ENCODE assay signal across 19 cellular contexts in genomic region chr17:82046903-82047302, GRCh38. TPM values are rescaled to one million over a fixed set of nuclear protein-coding genes. Genes with fewer than 3 reads are reported as not detected.
A peak's percentile ranks its signal among the peaks of the same experiment; 100 is the strongest.
DNase-seq lines count a peak whose midpoint lies in the region; ATAC-seq and TF ChIP-seq lines count a peak whose summit lies in the region.
"Had no signal": no experiment of that assay in that cellular context is flagged by ENCODE, and none has a peak within 500 bp of the region (broad histone marks: within the 10 kb centered on the region; RNA-seq: fewer than 3 reads in every experiment).

No MANE protein-coding gene starts in this region.

- peaks cover 7% of the 10 kb centered on the region for H3K4me1 Mint-ChIP-seq in activated T-helper 2 cell treated with anti-CD3 and anti-CD28 coated beads, Interferon-gamma antibody, Interleukin-2, Interleukin-4, amounts not matched to agents 10 μg/mL and 5 μg/mL and 100 μg/mL, durations not matched to agents 14 hours and 24 hours and 36 hours (ENCODE audit: low read depth)
- H3K4me1 Mint-ChIP-seq in nephron progenitor cell: peaks cover 15% of the 10 kb centered on the region

- 88 to 92% (median 90%) methylated on average over 21 of the region's 21 CpGs for WGBS in heart left ventricle, 4 donors
- 89 to 92% methylated on average over 21 of the region's 21 CpGs for WGBS in lower leg skin, 2 donors

- no peaks in the 10 kb centered on the region for H3K27me3 ChIP-seq in cardiac muscle cell
- no peaks in the 10 kb centered on the region for H3K27me3 ChIP-seq in heart left ventricle
- H3K27me3 ChIP-seq: BLaER1 had no signal

- H3K27ac Mint-ChIP-seq in activated T-helper 2 cell treated with anti-CD3 and anti-CD28 coated beads, Interferon-gamma antibody, Interleukin-2, Interleukin-4, amounts not matched to agents 10 μg/mL and 5 μg/mL and 100 μg/mL, durations not matched to agents 14 hours and 24 hours and 36 hours: no peak overlapping the region
- H3K27ac Mint-ChIP-seq in nephron progenitor cell: peak overlapping the region; percentile 93
- H3K27ac Mint-ChIP-seq: CD14-positive monocyte; CD8-positive, alpha-beta T cell had no signal

- no peak for TF ChIP-seq POLR2A in heart left ventricle (IDR thresholded peaks at IDR 0.05)
- no peak for TF ChIP-seq POLR2A in lower leg skin (IDR thresholded peaks at IDR 0.05)

- H3K4me3 ChIP-seq in cardiac muscle cell (no peak overlapping the region), heart left ventricle (no peak overlapping the region), lower leg skin (ENCODE audit: low read depth, poor library complexity, severe bottlenecking) (no peak overlapping the region)
- H3K4me3 ChIP-seq: A549, BLaER1, GM12878, GM23248, HAP-1 had no signal

- DNase-seq in cardiac muscle cell (ENCODE audit: low read depth in 1 of 2, low spot score in 1 of 2): no peak
- no peak for DNase-seq in heart left ventricle
- DNase-seq in activated T-helper 2 cell treated with anti-CD3 and anti-CD28 coated beads, Interferon-gamma antibody, Interleukin-2, Interleukin-4, amounts not matched to agents 10 μg/mL and 5 μg/mL and 100 μg/mL, durations not matched to agents 14 hours and 24 hours and 36 hours (ENCODE audit: low spot score): no peak
- DNase-seq in nephron progenitor cell: no peak
- DNase-seq in DMS 273 treated with DMSO at 0.1 percent for 48 hours (lab: John Stamatoyannopoulos, UW): no peak
- DNase-seq in lower leg skin (ENCODE audit: low spot score in 2 of 2): no peak
- DNase-seq: Calu3; CD8-positive, alpha-beta T cell; DMS53; DND-41; EL; GM23248 had no signal

- H3K4me1 ChIP-seq in cardiac muscle cell (ENCODE audit: low read depth) (no peaks in the 10 kb centered on the region), heart left ventricle (peaks cover 0 to 20% (median 10%) of the 10 kb centered on the region in 12 donors)

- intact Hi-C loops in heart left ventricle (cut with DNase I): loop anchor here in 1 of 10 donors (1.0 kb wide), 1 partner anchor 26 kb away; no protein-coding TSS in a partner anchor
- intact Hi-C loops in activated T-helper 2 cell treated with anti-CD3 and anti-CD28 coated beads, Interferon-gamma antibody, Interleukin-2, Interleukin-4, amounts not matched to agents 10 μg/mL and 5 μg/mL and 100 μg/mL, durations not matched to agents 14 hours and 24 hours and 36 hours (cut with micrococcal nuclease): no loop called here
- intact Hi-C loops in lower leg skin (cut with DNase I; ENCODE audit: low total_unique reads): no loop called here

- H3K36me3 ChIP-seq in cardiac muscle cell: no peaks in the 10 kb centered on the region
- H3K36me3 ChIP-seq in heart left ventricle: peaks cover 0 to 35% (median 8%) of the 10 kb centered on the region in 9 donors

- no peaks in the 10 kb centered on the region for H3K27me3 Mint-ChIP-seq in activated T-helper 2 cell treated with anti-CD3 and anti-CD28 coated beads, Interferon-gamma antibody, Interleukin-2, Interleukin-4, amounts not matched to agents 10 μg/mL and 5 μg/mL and 100 μg/mL, durations not matched to agents 14 hours and 24 hours and 36 hours (ENCODE audit: low read depth)
- no peaks in the 10 kb centered on the region for H3K27me3 Mint-ChIP-seq in nephron progenitor cell (ENCODE audit: low read depth, poor library complexity)

- ATAC-seq in heart left ventricle (no peak), GM21529 (IDR thresholded peaks at IDR 0.05; ENCODE audit: unreplicated experiment) (no peak)
- ATAC-seq: A549; CD8-positive, alpha-beta T cell; GM12878 had no signal

- H3K4me3 Mint-ChIP-seq in activated T-helper 2 cell treated with anti-CD3 and anti-CD28 coated beads, Interferon-gamma antibody, Interleukin-2, Interleukin-4, amounts not matched to agents 10 μg/mL and 5 μg/mL and 100 μg/mL, durations not matched to agents 14 hours and 24 hours and 36 hours (ENCODE audit: low read depth): peak overlapping the region; percentile 17
- H3K4me3 Mint-ChIP-seq in nephron progenitor cell: no peak overlapping the region
- H3K4me3 Mint-ChIP-seq: CD14-positive monocyte; CD8-positive, alpha-beta T cell had no signal

- TF ChIP-seq CTCF in cardiac muscle cell (IDR thresholded peaks at IDR 0.05; ENCODE audit: low read depth, low read length) (no peak), heart left ventricle (IDR thresholded peaks at IDR 0.05) (no peak), nephron progenitor cell (IDR thresholded peaks at IDR 0.05) (no peak), lower leg skin (IDR thresholded peaks at IDR 0.05) (no peak)

- peaks cover 5% of the 10 kb centered on the region for H3K36me3 Mint-ChIP-seq in activated T-helper 2 cell treated with anti-CD3 and anti-CD28 coated beads, Interferon-gamma antibody, Interleukin-2, Interleukin-4, amounts not matched to agents 10 μg/mL and 5 μg/mL and 100 μg/mL, durations not matched to agents 14 hours and 24 hours and 36 hours (ENCODE audit: low read depth)
- peaks cover 8% of the 10 kb centered on the region for H3K36me3 Mint-ChIP-seq in nephron progenitor cell (ENCODE audit: low read depth)

- H3K9me3 ChIP-seq in cardiac muscle cell (ENCODE audit: low read depth): no peaks in the 10 kb centered on the region
- H3K9me3 ChIP-seq in heart left ventricle: no peaks in the 10 kb centered on the region
- H3K9me3 ChIP-seq: A549, BLaER1, HAP-1 had no signal

- H3K27ac ChIP-seq in cardiac muscle cell (peak overlapping the region; percentile 32), heart left ventricle (no peak overlapping the region)
- H3K27ac ChIP-seq: 22Rv1, A549, BLaER1, GM23248 had no signal

- H3K9me3 Mint-ChIP-seq in activated T-helper 2 cell treated with anti-CD3 and anti-CD28 coated beads, Interferon-gamma antibody, Interleukin-2, Interleukin-4, amounts not matched to agents 10 μg/mL and 5 μg/mL and 100 μg/mL, durations not matched to agents 14 hours and 24 hours and 36 hours: no peaks in the 10 kb centered on the region
- no peaks in the 10 kb centered on the region for H3K9me3 Mint-ChIP-seq in nephron progenitor cell
- H3K9me3 Mint-ChIP-seq: CD14-positive monocyte; CD8-positive, alpha-beta T cell had no signal

RNA-seq across cellular contexts. Expression of gene RFNG, which starts 4.7 kb away (rescaled TPM):
- total RNA-seq in cardiac muscle cell: 94.6 and 104 TPM in 2 replicates
- polyA plus RNA-seq in cardiac muscle cell: 91.0 and 98.3 TPM in 2 replicates
- 10 to 100 TPM; 16.4 to 30.6 (median 20.4) TPM for total RNA-seq in heart left ventricle
- polyA plus RNA-seq in heart left ventricle: 10 to 100 TPM; 24.0 to 25.8 TPM
- 21.8 and 21.9 TPM in 2 replicates for total RNA-seq in activated T-helper 2 cell treated with anti-CD3 and anti-CD28 coated beads, Interferon-gamma antibody, Interleukin-2, Interleukin-4, amounts not matched to agents 10 μg/mL and 5 μg/mL and 100 μg/mL, durations not matched to agents 14 hours and 24 hours and 36 hours
- 10 to 100 TPM; 44.8 to 83.7 (median 50.9) TPM for total RNA-seq in lower leg skin

RNA-seq across cellular contexts. Expression of gene GPS1, which starts 4.8 kb away (rescaled TPM):
- total RNA-seq in cardiac muscle cell (231 and 235 TPM in 2 replicates), heart left ventricle (100 to 1,000 TPM in 2 of 9 donors, 10 to 100 TPM in 7; 76.7 to 151 (median 81.8) TPM), lower leg skin (10 to 100 TPM; 57.2 to 99.3 (median 79.1) TPM)
- polyA plus RNA-seq in cardiac muscle cell (223 and 257 TPM in 2 replicates), heart left ventricle (10 to 100 TPM; 95.0 to 97.7 TPM)
- total RNA-seq in activated T-helper 2 cell treated with anti-CD3 and anti-CD28 coated beads, Interferon-gamma antibody, Interleukin-2, Interleukin-4, amounts not matched to agents 10 μg/mL and 5 μg/mL and 100 μg/mL, durations not matched to agents 14 hours and 24 hours and 36 hours: 103 TPM in 2 replicates

RNA-seq across cellular contexts. Expression of gene DCXR, which starts 9.4 kb away (rescaled TPM):
- 164 and 256 TPM in 2 replicates for total RNA-seq in cardiac muscle cell
- 228 and 312 TPM in 2 replicates for polyA plus RNA-seq in cardiac muscle cell
- 100 to 1,000 TPM; 139 to 312 (median 185) TPM for total RNA-seq in heart left ventricle
- polyA plus RNA-seq in heart left ventricle: 100 to 1,000 TPM; 243 to 246 TPM
- 138 and 145 TPM in 2 replicates for total RNA-seq in activated T-helper 2 cell treated with anti-CD3 and anti-CD28 coated beads, Interferon-gamma antibody, Interleukin-2, Interleukin-4, amounts not matched to agents 10 μg/mL and 5 μg/mL and 100 μg/mL, durations not matched to agents 14 hours and 24 hours and 36 hours
- total RNA-seq in lower leg skin: 100 to 1,000 TPM; 124 to 199 (median 149) TPM

RNA-seq across cellular contexts. Expression of gene RAC3, which starts 15.4 kb away (rescaled TPM):
- 58.7 and 73.7 TPM in 2 replicates for total RNA-seq in cardiac muscle cell
- 9.9 and 16.4 TPM in 2 replicates for polyA plus RNA-seq in cardiac muscle cell
- 1 to 10 TPM in 7 of 9 donors, under 1 TPM in 2; 0.76 to 2.6 (median 1.5) TPM for total RNA-seq in heart left ventricle
- polyA plus RNA-seq in heart left ventricle: 1 to 10 TPM; 1.2 to 2.0 TPM
- total RNA-seq in activated T-helper 2 cell treated with anti-CD3 and anti-CD28 coated beads, Interferon-gamma antibody, Interleukin-2, Interleukin-4, amounts not matched to agents 10 μg/mL and 5 μg/mL and 100 μg/mL, durations not matched to agents 14 hours and 24 hours and 36 hours: 15.4 and 18.4 TPM in 2 replicates
- total RNA-seq in lower leg skin: 10 to 100 TPM in 2 of 4 donors, 1 to 10 TPM in 2; 8.2 to 16.8 (median 10.0) TPM
- polyA plus RNA-seq: CD14-positive monocyte had no signal

RNA-seq across cellular contexts. Expression of gene DUS1L, which starts 18.7 kb away (rescaled TPM):
- 109 and 184 TPM in 2 replicates for total RNA-seq in cardiac muscle cell
- polyA plus RNA-seq in cardiac muscle cell: 183 and 196 TPM in 2 replicates
- 10 to 100 TPM; 41.5 to 84.7 (median 59.4) TPM for total RNA-seq in heart left ventricle
- polyA plus RNA-seq in heart left ventricle: 100 to 1,000 TPM in 1 of 2 donors, 10 to 100 TPM in 1; 79.7 to 113 TPM
- total RNA-seq in activated T-helper 2 cell treated with anti-CD3 and anti-CD28 coated beads, Interferon-gamma antibody, Interleukin-2, Interleukin-4, amounts not matched to agents 10 μg/mL and 5 μg/mL and 100 μg/mL, durations not matched to agents 14 hours and 24 hours and 36 hours: 154 and 179 TPM in 2 replicates
- total RNA-seq in lower leg skin: 100 to 1,000 TPM in 1 of 4 donors, 10 to 100 TPM in 3; 65.8 to 113 (median 89.8) TPM
